9 cellular contexts compared by ENCODE assay signal in genomic region chr17:58332720-58333395, GRCh38. TPM values are rescaled to one million over a fixed set of nuclear protein-coding genes. Genes with fewer than 3 reads are reported as not detected.
DNase-seq lines count a peak whose midpoint lies in the region; ATAC-seq and TF ChIP-seq lines count a peak whose summit lies in the region.
"Had no signal": no experiment of that assay in that cellular context is flagged by ENCODE, and none has a peak within 500 bp of the region (broad histone marks: within the 10 kb centered on the region; RNA-seq: fewer than 3 reads in every experiment).

No MANE protein-coding gene starts in this region.

- DNase-seq in activated effector memory CD4-positive, alpha-beta T cell treated with anti-CD3 and anti-CD28 coated beads, Interleukin-2, amount 50 U/mL, for 16 hours, result peak; percentile 84
- DNase-seq in activated effector memory CD4-positive, alpha-beta T cell treated with Interleukin-2 at 50 U/mL for 16 hours, result no peak
- DNase-seq in activated T-cell treated with anti-CD3 and anti-CD28 coated beads for 4 hours (peak; percentile 56), mucosa of descending colon (peak in 2 of 3 donors; percentile 55 to 83), thoracic aorta (ENCODE audit: low spot score) (no peak), HPDE6-E6E7 (ENCODE audit: extremely low spot score) (no peak), DMS153 treated with DMSO at 0.1 percent for 48 hours (lab: John Stamatoyannopoulos, UW; ENCODE audit: unreplicated experiment) (no peak)

- peak; percentile 4 for ATAC-seq in mucosa of descending colon
- no peak for ATAC-seq in thoracic aorta (ENCODE audit: insufficient number of reproducible peaks, low FRiP score, low read depth)
- no peak for ATAC-seq in HG03108 (IDR thresholded peaks at IDR 0.05; ENCODE audit: unreplicated experiment)

- no peaks in the 10 kb centered on the region for H3K9me3 ChIP-seq in mucosa of descending colon
- H3K9me3 ChIP-seq in thoracic aorta, result no peaks in the 10 kb centered on the region

- TF ChIP-seq CTCF in mucosa of descending colon (IDR thresholded peaks at IDR 0.05) (no peak), thoracic aorta (IDR thresholded peaks at IDR 0.05) (no peak)

- H3K27ac ChIP-seq in thoracic aorta, result no peak overlapping the region

- H3K36me3 ChIP-seq in mucosa of descending colon (ENCODE audit: low read depth) (no peaks in the 10 kb centered on the region), thoracic aorta (no peaks in the 10 kb centered on the region)

- H3K4me1 ChIP-seq in mucosa of descending colon (ENCODE audit: low read depth) (no peaks in the 10 kb centered on the region), thoracic aorta (ENCODE audit: control insufficient read depth in 1 of 2, low read depth in 2 of 2) (peaks cover 7 to 13% of the 10 kb centered on the region in 2 donors)

- intact Hi-C loops in mucosa of descending colon (cut with DNase I, micrococcal nuclease), result no loop called here

- no peaks in the 10 kb centered on the region for H3K27me3 ChIP-seq in thoracic aorta (replicated peaks; ENCODE audit: insufficient read depth)

- no peak overlapping the region for H3K4me3 ChIP-seq in mucosa of descending colon
- peak overlapping the region; percentile 72 for H3K4me3 ChIP-seq in thoracic aorta

RNA-seq across cellular contexts. Expression of gene TSPOAP1, which starts 4.3 kb away (rescaled TPM):
- total RNA-seq in mucosa of descending colon, result 10 to 100 TPM in 1 of 3 donors, 1 to 10 TPM in 2; 5.3 to 27.7 (median 8.3) TPM
- total RNA-seq in thoracic aorta, result 10 to 100 TPM; 22.6 to 26.3 TPM

RNA-seq across cellular contexts. Expression of gene SUPT4H1, which starts 19.1 kb away (rescaled TPM):
- total RNA-seq in mucosa of descending colon (10 to 100 TPM; 57.9 to 79.5 (median 68.9) TPM), thoracic aorta (10 to 100 TPM; 30.6 to 37.3 TPM)

RNA-seq across cellular contexts. Expression of gene MPO, which starts 52.1 kb away (rescaled TPM):
- total RNA-seq in mucosa of descending colon (under 1 TPM in 1 of 3 donors, not detected in 2; 0.19 TPM), thoracic aorta (under 1 TPM in 1 of 2 donors, not detected in 1; 0.14 TPM)
- total RNA-seq: M059J had no signal

Comparison
In these comparisons a context has a peak if more than half of its experiments do, and no peak if none do; other contexts are left out.
1. DNase-seq: peak in activated effector memory CD4-positive, alpha-beta T cell treated with anti-CD3 and anti-CD28 coated beads, Interleukin-2, amount 50 U/mL, for 16 hours (single experiment), activated T-cell treated with anti-CD3 and anti-CD28 coated beads for 4 hours (single experiment) and mucosa of descending colon (2 of 3); none in activated effector memory CD4-positive, alpha-beta T cell treated with Interleukin-2 at 50 U/mL for 16 hours (single experiment), thoracic aorta (single experiment), HPDE6-E6E7 (single experiment) and DMS153 treated with DMSO at 0.1 percent for 48 hours (single experiment).